In the genomic region with DNA sequence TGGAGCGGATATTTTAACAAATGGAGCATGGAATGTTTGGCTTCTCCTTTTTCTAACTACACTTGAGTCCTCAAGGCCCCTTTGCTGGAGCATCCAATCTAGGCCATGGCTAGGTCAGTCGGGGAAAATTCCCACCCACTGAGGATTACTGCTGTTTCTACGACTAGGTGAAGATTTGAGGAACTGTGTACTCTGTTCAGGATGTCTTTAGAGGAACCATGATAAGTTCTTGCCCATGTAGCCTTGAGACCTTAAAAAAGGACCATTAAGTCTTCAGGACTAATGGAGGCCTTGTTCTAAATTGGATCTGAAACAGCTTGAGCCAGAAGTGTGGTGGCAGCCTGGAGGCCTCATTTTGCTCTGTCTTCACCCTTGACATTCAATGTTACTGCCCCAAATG, we compare ENCODE assay signal across 16 cellular contexts. TPM values are rescaled to one million over a fixed set of nuclear protein-coding genes. Genes with fewer than 3 reads are reported as not detected.
DNase-seq lines count a peak whose midpoint lies in the region; ATAC-seq and TF ChIP-seq lines count a peak whose summit lies in the region.
"Had no signal": no experiment of that assay in that cellular context is flagged by ENCODE, and none has a peak within 500 bp of the region (broad histone marks: within the 10 kb centered on the region; RNA-seq: fewer than 3 reads in every experiment).

No MANE protein-coding gene starts in this region.

- peaks cover 10% of the 10 kb centered on the region for H3K9me3 Mint-ChIP-seq in T-helper 1 cell treated with Interleukin-12 subunit alpha and Interleukin-12 subunit beta and Interleukin-4 antibody, amounts not matched to agents 30 μg/mL and 1 μg/mL, for 36 hours
- peaks cover 0 to 7% (median under 1%) of the 10 kb centered on the region in 6 donors for H3K9me3 Mint-ChIP-seq in immature natural killer cell

- POLR2A ChIA-PET in HEK293T (lab: Yijun Ruan, JAX): no interaction called here

- no peak for DNase-seq in T-helper 1 cell
- DNase-seq in RPMI8226: peak; percentile 46
- no peak for DNase-seq in immature natural killer cell
- no peak for DNase-seq in HEK293T (ENCODE audit: extremely low spot score)
- no peak for DNase-seq in UCSD-AML1 (lab: John Stamatoyannopoulos, UW; ENCODE audit: unreplicated experiment)
- DNase-seq in stimulated activated naive CD4-positive, alpha-beta T cell (lab: John Stamatoyannopoulos, UW): no peak
- DNase-seq: 8988T, activated B cell treated with CpG ODN at 0.5 μM for 24 hours, cortex of kidney, erythroblast, kidney glomerular epithelial cell, NCI-H2029, NCI-H526, PC-9 had no signal

- peaks cover 76% of the 10 kb centered on the region for H3K36me3 Mint-ChIP-seq in T-helper 1 cell treated with Interleukin-12 subunit alpha and Interleukin-12 subunit beta and Interleukin-4 antibody, amounts not matched to agents 30 μg/mL and 1 μg/mL, for 36 hours (ENCODE audit: low read depth)
- H3K36me3 Mint-ChIP-seq in immature natural killer cell: peaks cover 9 to 49% (median 40%) of the 10 kb centered on the region in 3 donors

- peak; percentile 36 for ATAC-seq in GM18511 (IDR thresholded peaks at IDR 0.05; ENCODE audit: unreplicated experiment)

- peaks cover 70% of the 10 kb centered on the region for H3K4me1 Mint-ChIP-seq in T-helper 1 cell treated with Interleukin-12 subunit alpha and Interleukin-12 subunit beta and Interleukin-4 antibody, amounts not matched to agents 30 μg/mL and 1 μg/mL, for 36 hours (ENCODE audit: low read depth)
- peaks cover 74 to 94% of the 10 kb centered on the region in 2 donors for H3K4me1 Mint-ChIP-seq in immature natural killer cell

- CTCF ChIA-PET in HEK293T (lab: Yijun Ruan, JAX): interaction anchor here (1.3 kb wide), 1 partner anchor 24 kb away, joined by 3 read pairs; no protein-coding TSS in a partner anchor

- peak overlapping the region; percentile 97 for H3K27ac Mint-ChIP-seq in T-helper 1 cell treated with Interleukin-12 subunit alpha and Interleukin-12 subunit beta and Interleukin-4 antibody, amounts not matched to agents 30 μg/mL and 1 μg/mL, for 36 hours
- H3K27ac Mint-ChIP-seq in immature natural killer cell: peak overlapping the region; percentile 88 to 97 (median 92)
- H3K27ac Mint-ChIP-seq: activated B cell treated with CpG ODN at 0.5 μM for 24 hours had no signal

- no peaks in the 10 kb centered on the region for H3K27me3 Mint-ChIP-seq in T-helper 1 cell treated with Interleukin-12 subunit alpha and Interleukin-12 subunit beta and Interleukin-4 antibody, amounts not matched to agents 30 μg/mL and 1 μg/mL, for 36 hours (ENCODE audit: low read depth)
- H3K27me3 Mint-ChIP-seq in immature natural killer cell (ENCODE audit: low read depth in 3 of 3): peaks cover 6 to 8% (median 6%) of the 10 kb centered on the region in 3 donors
- H3K27me3 Mint-ChIP-seq: activated B cell treated with CpG ODN at 0.5 μM for 24 hours had no signal

- peak overlapping the region; percentile 45 for H3K4me3 Mint-ChIP-seq in T-helper 1 cell treated with Interleukin-12 subunit alpha and Interleukin-12 subunit beta and Interleukin-4 antibody, amounts not matched to agents 30 μg/mL and 1 μg/mL, for 36 hours
- peak overlapping the region; percentile 69 to 81 (median 78) for H3K4me3 Mint-ChIP-seq in immature natural killer cell
- H3K4me3 Mint-ChIP-seq: activated B cell treated with CpG ODN at 0.5 μM for 24 hours had no signal

TF ChIP-seq in HEK293T, 16 proteins besides CTCF, POLR2A, EP300 and RAD21:
- TF ChIP-seq HDGF (IDR thresholded peaks at IDR 0.05; ENCODE audit: borderline replicate concordance): no peak
- no peak for TF ChIP-seq BHLHE40 (IDR thresholded peaks at IDR 0.05; ENCODE audit: borderline replicate concordance)

RNA-seq across cellular contexts. Expression of a gene that starts 6.2 kb away (rescaled TPM):
- polyA plus RNA-seq in immature natural killer cell: 100 to 1,000 TPM; 104 to 125 (median 108) TPM
